15 cellular contexts compared by ENCODE assay signal in genomic region chr13:31327157-31327556, GRCh38.
DNase-seq lines count a peak whose midpoint lies in the region; ATAC-seq and TF ChIP-seq lines count a peak whose summit lies in the region.
"Had no signal": no experiment of that assay in that cellular context is flagged by ENCODE, and none has a peak within 500 bp of the region (broad histone marks: within the 10 kb centered on the region; RNA-seq: fewer than 3 reads in every experiment).

No MANE protein-coding gene starts in this region.

- H3K9me2 ChIP-seq in GM23338 (ENCODE audit: insufficient read depth), result no peaks in the 10 kb centered on the region

- H3K9me3 ChIP-seq in adipocyte (ENCODE audit: control insufficient read depth, low read length) (no peaks in the 10 kb centered on the region), A673 (ENCODE audit: low read depth, low read length, poor library complexity, severe bottlenecking) (no peaks in the 10 kb centered on the region)
- H3K9me3 ChIP-seq: BE2C had no signal

- CTCF ChIA-PET in A673 (lab: Charles Lee), result no interaction called here

- H4K20me1 ChIP-seq in GM23338 (replicated peaks; ENCODE audit: insufficient read depth), result no peaks in the 10 kb centered on the region

- H3K27ac ChIP-seq in GM23338 (ENCODE audit: low read depth) (no peak overlapping the region), A673 (ENCODE audit: low read depth, low read length, poor library complexity, severe bottlenecking) (no peak overlapping the region)
- H3K27ac ChIP-seq: C4-2B, GM23248 had no signal

- no peaks in the 10 kb centered on the region for H3K9me3 Mint-ChIP-seq in GM23338
- no peaks in the 10 kb centered on the region for H3K9me3 Mint-ChIP-seq in nephron

- H3K27me3 ChIP-seq in GM23338 (ENCODE audit: insufficient read depth) (no peaks in the 10 kb centered on the region), adipocyte (replicated peaks; ENCODE audit: control insufficient read depth, insufficient read depth, low read length) (no peaks in the 10 kb centered on the region), A673 (replicated peaks; ENCODE audit: insufficient read depth, low read depth, low read length, poor library complexity) (no peaks in the 10 kb centered on the region)
- H3K27me3 ChIP-seq: BE2C had no signal

- no peak overlapping the region for H3K4me3 Mint-ChIP-seq in GM23338
- H3K4me3 Mint-ChIP-seq in nephron, result no peak overlapping the region
- H3K4me3 Mint-ChIP-seq: CD4-positive, alpha-beta memory T cell had no signal

- no peaks in the 10 kb centered on the region for H3K36me3 ChIP-seq in GM23338 (ENCODE audit: insufficient read depth)
- peaks cover 8% of the 10 kb centered on the region for H3K36me3 ChIP-seq in adipocyte (ENCODE audit: control insufficient read depth, insufficient read depth, low read length, severe bottlenecking)
- H3K36me3 ChIP-seq in A673 (ENCODE audit: insufficient read depth, low read length, poor library complexity, severe bottlenecking), result no peaks in the 10 kb centered on the region
- H3K36me3 ChIP-seq: BE2C had no signal

- DNase-seq in GM23338 (ENCODE audit: low spot score), result no peak
- no peak for DNase-seq in adipocyte (ENCODE audit: low read depth)
- DNase-seq in sciatic nerve (ENCODE audit: low spot score), result no peak
- DNase-seq in A673 (ENCODE audit: low spot score), result no peak
- no peak for DNase-seq in effector CD8-positive, alpha-beta T cell (lab: John Stamatoyannopoulos, UW)
- DNase-seq in NCI-H748 (lab: John Stamatoyannopoulos, UW; ENCODE audit: unreplicated experiment), result no peak
- DNase-seq: BE2C; CD4-positive, alpha-beta memory T cell; DMS79 treated with DMSO at 0.1 percent for 48 hours; EL; GM23248; H7; IMR-90 had no signal

- POLR2A ChIA-PET in A673 (lab: Charles Lee; ENCODE audit: low non-redundant PET), result no interaction called here

- peaks cover 8% of the 10 kb centered on the region for H3K4me1 ChIP-seq in GM23338 (ENCODE audit: insufficient read depth)
- peaks cover 33% of the 10 kb centered on the region for H3K4me1 ChIP-seq in adipocyte (ENCODE audit: control insufficient read depth, insufficient read depth, low read length)
- H3K4me1 ChIP-seq in A673 (ENCODE audit: insufficient read depth, low read length, poor library complexity, severe bottlenecking), result no peaks in the 10 kb centered on the region
- H3K4me1 ChIP-seq: BE2C had no signal

- H3K27ac Mint-ChIP-seq in GM23338 (peak overlapping the region; percentile 70; the same call in 1 of the 2 replicates), nephron (peak overlapping the region; percentile 49 to 58 (median 57))

- BruUV-seq in A673 (replicated peaks; lab: Mats Ljungman, UMichigan), result no TSS peak

- no peaks in the 10 kb centered on the region for H3K36me3 Mint-ChIP-seq in GM23338 (ENCODE audit: low read depth)
- H3K36me3 Mint-ChIP-seq in nephron (ENCODE audit: low read depth), result peaks cover 66% of the 10 kb centered on the region

- H3F3A ChIP-seq in GM23338 (replicated peaks; ENCODE audit: low read depth), result no peaks in the 10 kb centered on the region

- ATAC-seq in GM23338 (peak; percentile 60), sciatic nerve (peak; percentile 60)

- H3K79me2 ChIP-seq in GM23338 (replicated peaks; ENCODE audit: insufficient read depth), result no peaks in the 10 kb centered on the region

- no peak overlapping the region for H3K9ac ChIP-seq in adipocyte (ENCODE audit: low read length)
- H3K9ac ChIP-seq: GM23248 had no signal

- no peak overlapping the region for H3K4me2 ChIP-seq in GM23338

- TF ChIP-seq CTCF in GM23338 (conservative IDR thresholded peaks at IDR 0.05; ENCODE audit: low read depth in 2 of 2) (no peak), nephron (IDR thresholded peaks at IDR 0.05; ENCODE audit: unreplicated experiment in 3 of 3) (no peak), A673 (conservative IDR thresholded peaks at IDR 0.05; ENCODE audit: low read depth, low read length) (no peak)

- H3K27me3 Mint-ChIP-seq in GM23338 (ENCODE audit: insufficient read depth, low read depth, poor library complexity), result no peaks in the 10 kb centered on the region
- no peaks in the 10 kb centered on the region for H3K27me3 Mint-ChIP-seq in nephron (ENCODE audit: low read depth)
- H3K27me3 Mint-ChIP-seq: CD4-positive, alpha-beta memory T cell had no signal

- H2AFZ ChIP-seq in GM23338, result no peak overlapping the region
- H2AFZ ChIP-seq: GM23248 had no signal

- intact Hi-C loops in sciatic nerve (cut with DNase I) (no loop called here), A673 (cut with micrococcal nuclease; ENCODE audit: unreplicated experiment) (no loop called here)

- H3K4me3 ChIP-seq in GM23338, result no peak overlapping the region
- peak overlapping the region; percentile 20 for H3K4me3 ChIP-seq in adipocyte (ENCODE audit: low read length)
- H3K4me3 ChIP-seq in A673 (ENCODE audit: low read depth, low read length, poor library complexity, severe bottlenecking), result no peak overlapping the region
- H3K4me3 ChIP-seq: GM23248 had no signal

- H3K4me1 Mint-ChIP-seq in GM23338, result peaks cover 17% of the 10 kb centered on the region; the same call in 2 of the 3 replicates
- peaks cover 44% of the 10 kb centered on the region for H3K4me1 Mint-ChIP-seq in nephron
- H3K4me1 Mint-ChIP-seq: CD4-positive, alpha-beta memory T cell had no signal

TF ChIP-seq in GM23338, 12 proteins besides CTCF, POLR2A, EP300 and RAD21 (continues in another document):
- TF ChIP-seq EZH2phosphoT487 (IDR thresholded peaks at IDR 0.05; ENCODE audit: unreplicated experiment) (no peak), CREB1 (CRISPR knock-in tag; IDR thresholded peaks at IDR 0.05; ENCODE audit: low read depth) (no peak), ETS1 (IDR thresholded peaks at IDR 0.05) (no peak), POLR2AphosphoS5 (IDR thresholded peaks at IDR 0.05; ENCODE audit: low read depth) (no peak), EZH2 (IDR thresholded peaks at IDR 0.05; ENCODE audit: low read depth, unreplicated experiment) (no peak)
- TF ChIP-seq, protein P1, sequence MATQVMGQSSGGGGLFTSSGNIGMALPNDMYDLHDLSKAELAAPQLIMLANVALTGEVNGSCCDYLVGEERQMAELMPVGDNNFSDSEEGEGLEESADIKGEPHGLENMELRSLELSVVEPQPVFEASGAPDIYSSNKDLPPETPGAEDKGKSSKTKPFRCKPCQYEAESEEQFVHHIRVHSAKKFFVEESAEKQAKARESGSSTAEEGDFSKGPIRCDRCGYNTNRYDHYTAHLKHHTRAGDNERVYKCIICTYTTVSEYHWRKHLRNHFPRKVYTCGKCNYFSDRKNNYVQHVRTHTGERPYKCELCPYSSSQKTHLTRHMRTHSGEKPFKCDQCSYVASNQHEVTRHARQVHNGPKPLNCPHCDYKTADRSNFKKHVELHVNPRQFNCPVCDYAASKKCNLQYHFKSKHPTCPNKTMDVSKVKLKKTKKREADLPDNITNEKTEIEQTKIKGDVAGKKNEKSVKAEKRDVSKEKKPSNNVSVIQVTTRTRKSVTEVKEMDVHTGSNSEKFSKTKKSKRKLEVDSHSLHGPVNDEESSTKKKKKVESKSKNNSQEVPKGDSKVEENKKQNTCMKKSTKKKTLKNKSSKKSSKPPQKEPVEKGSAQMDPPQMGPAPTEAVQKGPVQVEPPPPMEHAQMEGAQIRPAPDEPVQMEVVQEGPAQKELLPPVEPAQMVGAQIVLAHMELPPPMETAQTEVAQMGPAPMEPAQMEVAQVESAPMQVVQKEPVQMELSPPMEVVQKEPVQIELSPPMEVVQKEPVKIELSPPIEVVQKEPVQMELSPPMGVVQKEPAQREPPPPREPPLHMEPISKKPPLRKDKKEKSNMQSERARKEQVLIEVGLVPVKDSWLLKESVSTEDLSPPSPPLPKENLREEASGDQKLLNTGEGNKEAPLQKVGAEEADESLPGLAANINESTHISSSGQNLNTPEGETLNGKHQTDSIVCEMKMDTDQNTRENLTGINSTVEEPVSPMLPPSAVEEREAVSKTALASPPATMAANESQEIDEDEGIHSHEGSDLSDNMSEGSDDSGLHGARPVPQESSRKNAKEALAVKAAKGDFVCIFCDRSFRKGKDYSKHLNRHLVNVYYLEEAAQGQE (IDR thresholded peaks at IDR 0.05; ENCODE audit: unreplicated experiment), result no peak
